8 cellular contexts compared by ENCODE assay signal in the genomic region with DNA sequence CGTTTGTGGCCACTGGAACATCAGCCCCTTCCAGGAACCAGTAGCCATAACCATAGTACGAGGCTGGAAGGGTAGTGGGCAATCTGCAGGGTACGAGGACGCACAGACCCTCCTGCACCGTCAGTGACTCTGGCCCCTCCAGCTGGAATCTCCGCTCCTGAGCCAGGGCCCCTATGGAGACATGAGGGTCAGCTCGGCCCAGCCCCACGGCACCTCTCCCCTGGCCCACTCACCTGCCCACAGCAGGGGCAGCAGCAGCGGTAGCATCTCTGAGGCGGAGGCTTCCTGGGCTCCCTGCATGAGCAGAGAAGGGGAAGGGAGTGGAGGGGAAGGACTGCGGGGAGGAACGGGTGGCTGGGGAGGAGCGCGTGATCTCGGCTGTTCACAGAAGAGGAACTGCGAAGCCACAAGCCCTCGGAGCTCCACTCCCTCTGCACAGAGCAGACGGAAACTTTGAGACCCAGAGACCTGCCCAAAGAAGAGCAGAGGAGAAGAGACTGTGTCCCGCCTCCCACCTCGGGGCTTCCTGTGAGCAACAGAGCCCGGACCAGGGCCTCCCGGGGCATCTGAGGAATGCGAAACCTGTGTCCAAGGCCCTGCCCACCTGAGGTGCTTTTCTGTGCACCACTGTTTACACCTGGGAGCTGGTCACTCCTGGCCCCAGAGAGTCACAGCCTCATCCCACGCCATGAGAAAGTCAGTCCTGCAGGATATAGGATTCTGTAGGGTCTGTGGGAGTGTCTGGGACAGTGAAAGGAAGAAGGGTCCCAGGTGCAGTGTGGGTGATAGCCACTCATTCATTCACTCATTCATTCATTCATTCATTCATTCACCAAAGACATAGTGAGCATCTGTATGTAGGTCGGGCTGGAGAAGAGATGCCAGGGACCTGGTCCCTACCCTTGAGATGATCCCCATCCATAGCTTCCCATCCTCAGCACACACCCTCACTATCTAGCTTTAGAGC. TPM values are rescaled to one million over a fixed set of nuclear protein-coding genes. Genes with fewer than 3 reads are reported as not detected.
A peak's percentile ranks its signal among the peaks of the same experiment; 100 is the strongest.
DNase-seq lines count a peak whose midpoint lies in the region; ATAC-seq and TF ChIP-seq lines count a peak whose summit lies in the region.

TSS of gene SIGLEC6 (minus strand) at position 322 of the 967 bp plus-strand sequence. CDS start at position 300, 22 bp downstream.

- H3K4me3 Mint-ChIP-seq in activated CD8-positive, alpha-beta T cell treated with anti-CD3 and anti-CD28 coated beads, Interleukin-2, amount 10 ng/mL, durations not matched to agents 7 days and 5 days: no peak within 1 kb of the TSS
- no peak within 1 kb of the TSS for H3K4me3 Mint-ChIP-seq in natural killer cell treated with Interleukin-12 subunit alpha and Interleukin-12 subunit beta and Interleukin-15 and Interleukin-18, amount 100 ng/mL, for 72 hours

- peaks cover 54% of the 10 kb centered on the region for H3K27me3 Mint-ChIP-seq in activated CD8-positive, alpha-beta T cell treated with anti-CD3 and anti-CD28 coated beads, Interleukin-2, amount 10 ng/mL, durations not matched to agents 7 days and 5 days (ENCODE audit: low read depth)
- peaks cover 19 to 40% of the 10 kb centered on the region in 2 donors for H3K27me3 Mint-ChIP-seq in natural killer cell treated with Interleukin-12 subunit alpha and Interleukin-12 subunit beta and Interleukin-15 and Interleukin-18, amount 100 ng/mL, for 72 hours

- H3K27ac Mint-ChIP-seq in activated CD8-positive, alpha-beta T cell treated with anti-CD3 and anti-CD28 coated beads, Interleukin-2, amount 10 ng/mL, durations not matched to agents 7 days and 5 days: peak within 1 kb of the TSS; percentile 31
- H3K27ac Mint-ChIP-seq in natural killer cell treated with Interleukin-12 subunit alpha and Interleukin-12 subunit beta and Interleukin-15 and Interleukin-18, amount 100 ng/mL, for 72 hours: no peak within 1 kb of the TSS

- no peak for TF ChIP-seq CTCF in PC-3 (conservative IDR thresholded peaks at IDR 0.05; ENCODE audit: low read depth, low read length)

- peak; percentile 61 for DNase-seq in activated CD8-positive, alpha-beta T cell treated with anti-CD3 and anti-CD28 coated beads, Interleukin-2, amount 10 ng/mL, durations not matched to agents 7 days and 5 days
- no peak for DNase-seq in natural killer cell treated with Interleukin-12 subunit alpha and Interleukin-12 subunit beta and Interleukin-15 and Interleukin-18, amount 100 ng/mL, for 72 hours (ENCODE audit: low spot score)
- DNase-seq in middle frontal gyrus (ENCODE audit: extremely low spot score, low spot score) (no peak), PC-3 (no peak), activated gamma-delta T cell (lab: John Stamatoyannopoulos, UW) (no peak), DMS114 treated with DMSO at 0.1 percent for 48 hours (lab: John Stamatoyannopoulos, UW; ENCODE audit: unreplicated experiment) (no peak)

- H3K9ac ChIP-seq in PC-3 (ENCODE audit: low read length): no peak within 1 kb of the TSS

- no peaks in the 10 kb centered on the region for H4K20me1 ChIP-seq in PC-3 (ENCODE audit: low read length)

- no peak within 1 kb of the TSS for H3K27ac ChIP-seq in PC-3 (ENCODE audit: low read length)

- no peak within 1 kb of the TSS for H3K4me2 ChIP-seq in PC-3 (ENCODE audit: low read length)

- H3K36me3 ChIP-seq in PC-3 (ENCODE audit: low read depth, low read length): no peaks in the 10 kb centered on the region

- BruUV-seq in PC-3 (replicated peaks; lab: Mats Ljungman, UMichigan): no TSS peak

- H3K4me3 ChIP-seq in PC-3 (ENCODE audit: low read length): no peak within 1 kb of the TSS

- no peak within 1 kb of the TSS for H2AFZ ChIP-seq in PC-3 (ENCODE audit: low read length)

- no peaks in the 10 kb centered on the region for H3K79me2 ChIP-seq in PC-3 (ENCODE audit: low read length)

- H3K4me1 Mint-ChIP-seq in activated CD8-positive, alpha-beta T cell treated with anti-CD3 and anti-CD28 coated beads, Interleukin-2, amount 10 ng/mL, durations not matched to agents 7 days and 5 days (ENCODE audit: low read depth): peaks cover 14% of the 10 kb centered on the region
- peaks cover 0 to 4% of the 10 kb centered on the region in 2 donors for H3K4me1 Mint-ChIP-seq in natural killer cell treated with Interleukin-12 subunit alpha and Interleukin-12 subunit beta and Interleukin-15 and Interleukin-18, amount 100 ng/mL, for 72 hours (ENCODE audit: low read depth in 2 of 2)

- CTCF ChIA-PET in activated CD8-positive, alpha-beta T cell treated with anti-CD3 and anti-CD28 coated beads, Interleukin-2, amount 10 ng/mL, durations not matched to agents 7 days and 5 days (lab: Charles Lee): interaction anchor here (0.8 kb wide), 1 partner anchor 16 kb away, joined by 3 read pairs; no protein-coding TSS in a partner anchor
- CTCF ChIA-PET in PC-3 (lab: Charles Lee): no interaction called here

- H3K9me3 ChIP-seq in PC-3 (ENCODE audit: low read length): no peaks in the 10 kb centered on the region

- H3K9me3 Mint-ChIP-seq in activated CD8-positive, alpha-beta T cell treated with anti-CD3 and anti-CD28 coated beads, Interleukin-2, amount 10 ng/mL, durations not matched to agents 7 days and 5 days (ENCODE audit: insufficient read depth): no peaks in the 10 kb centered on the region
- no peaks in the 10 kb centered on the region for H3K9me3 Mint-ChIP-seq in natural killer cell treated with Interleukin-12 subunit alpha and Interleukin-12 subunit beta and Interleukin-15 and Interleukin-18, amount 100 ng/mL, for 72 hours

- H3K36me3 Mint-ChIP-seq in activated CD8-positive, alpha-beta T cell treated with anti-CD3 and anti-CD28 coated beads, Interleukin-2, amount 10 ng/mL, durations not matched to agents 7 days and 5 days (ENCODE audit: low read depth): no peaks in the 10 kb centered on the region
- H3K36me3 Mint-ChIP-seq in natural killer cell treated with Interleukin-12 subunit alpha and Interleukin-12 subunit beta and Interleukin-15 and Interleukin-18, amount 100 ng/mL, for 72 hours: no peaks in the 10 kb centered on the region

- no peaks in the 10 kb centered on the region for H3F3A ChIP-seq in PC-3 (ENCODE audit: low read length, unreplicated experiment)

- peaks cover 100% of the 10 kb centered on the region for H3K27me3 ChIP-seq in PC-3 (ENCODE audit: low read length)

- H3K4me1 ChIP-seq in PC-3 (ENCODE audit: insufficient read depth, low read length): no peaks in the 10 kb centered on the region

- POLR2A ChIA-PET in activated CD8-positive, alpha-beta T cell treated with anti-CD3 and anti-CD28 coated beads, Interleukin-2, amount 10 ng/mL, durations not matched to agents 7 days and 5 days (lab: Charles Lee): no interaction called here
- POLR2A ChIA-PET in PC-3 (lab: Charles Lee; ENCODE audit: unreplicated experiment): no interaction called here

- intact Hi-C loops in PC-3 (cut with micrococcal nuclease): no loop called here

- ATAC-seq in GM18867 (IDR thresholded peaks at IDR 0.05; ENCODE audit: unreplicated experiment) (peak; percentile 74), HG02973 (IDR thresholded peaks at IDR 0.05; ENCODE audit: unreplicated experiment) (peak; percentile 76), PC-3 (no peak)
- ATAC-seq in activated CD8-positive, alpha-beta T cell treated with anti-CD3 and anti-CD28 coated beads, Interleukin-2, amount 10 ng/mL, durations not matched to agents 7 days and 5 days: peak; percentile 96
- peak; percentile 81 to 83 for ATAC-seq in natural killer cell treated with Interleukin-12 subunit alpha and Interleukin-12 subunit beta and Interleukin-15 and Interleukin-18, amount 100 ng/mL, for 72 hours

- no peaks in the 10 kb centered on the region for H3K9me2 ChIP-seq in PC-3 (replicated peaks; ENCODE audit: low read length)

RNA-seq across cellular contexts. Expression of gene SIGLEC6, which starts in this region (rescaled TPM):
- under 1 TPM in 1 of 2 experiments, not detected in 1; 0.29 TPM for total RNA-seq in activated CD8-positive, alpha-beta T cell treated with anti-CD3 and anti-CD28 coated beads, Interleukin-2, amount 10 ng/mL, durations not matched to agents 7 days and 5 days
- 1 to 10 TPM in 1 of 2 donors, not detected in 1; 1.0 TPM for total RNA-seq in natural killer cell treated with Interleukin-12 subunit alpha and Interleukin-12 subunit beta and Interleukin-15 and Interleukin-18, amount 100 ng/mL, for 72 hours
- not detected in 2 replicates for total RNA-seq in PC-3 (2014; rRNA removed)

Comparison
In these comparisons a context has a peak if more than half of its experiments do, and no peak if none do; other contexts are left out.
1. Peak in DNase-seq and ATAC-seq in activated CD8-positive, alpha-beta T cell treated with anti-CD3 and anti-CD28 coated beads, Interleukin-2, amount 10 ng/mL, durations not matched to agents 7 days and 5 days; RNA of the gene not detected or under 1 TPM.